26 cellular contexts compared by ENCODE assay signal in genomic region chr16:4215106-4215505, GRCh38. TPM values are rescaled to one million over a fixed set of nuclear protein-coding genes. Genes with fewer than 3 reads are reported as not detected.
DNase-seq lines count a peak whose midpoint lies in the region; ATAC-seq, FAIRE-seq and TF ChIP-seq lines count a peak whose summit lies in the region.
"Had no signal": no experiment of that assay in that cellular context is flagged by ENCODE, and none has a peak within 500 bp of the region (broad histone marks: within the 10 kb centered on the region; RNA-seq: fewer than 3 reads in every experiment).

No MANE protein-coding gene starts in this region.

- intact Hi-C loops in adrenal gland (cut with DNase I), result no loop called here

- TF ChIP-seq CTCF in HFFc6 (IDR thresholded peaks at IDR 0.05) (no peak), adrenal gland (IDR thresholded peaks at IDR 0.05) (no peak), hepatocyte (IDR thresholded peaks at IDR 0.05; ENCODE audit: poor library complexity) (no peak)

- 51 to 75% (median 64%) methylated on average over 2 of the region's 2 CpGs for WGBS in adrenal gland, 4 donors
- WGBS in hepatocyte (ENCODE audit: low lambda C conversion rate, missing lambda C conversion rate), result 98% methylated on average over 2 of the region's 2 CpGs
- 75 to 85% (median 83%) methylated on average over 2 of the region's 2 CpGs for WGBS in small intestine, 3 donors

- H3K4me1 Mint-ChIP-seq in HFFc6 (ENCODE audit: low read depth), result peaks cover 21% of the 10 kb centered on the region

- H3K4me3 Mint-ChIP-seq in HFFc6, result no peak overlapping the region
- H3K4me3 Mint-ChIP-seq: CD4-positive, alpha-beta T cell had no signal

- H3K4me1 ChIP-seq in adrenal gland (replicated peaks in 1 of 2) (peaks cover 15 to 18% of the 10 kb centered on the region in 2 donors), hepatocyte (ENCODE audit: insufficient read depth) (peaks cover 42% of the 10 kb centered on the region), small intestine (ENCODE audit: control insufficient read depth in 2 of 2, insufficient read depth in 1 of 2, low read depth in 1 of 2, low read length in 1 of 2) (peaks cover 0 to 6% of the 10 kb centered on the region in 2 donors)

- no peaks in the 10 kb centered on the region for H3K9me2 ChIP-seq in hepatocyte (replicated peaks; ENCODE audit: insufficient read depth)

- no peaks in the 10 kb centered on the region for H3K36me3 ChIP-seq in adrenal gland (replicated peaks in 1 of 2)
- H3K36me3 ChIP-seq in hepatocyte (replicated peaks; ENCODE audit: insufficient read depth, low read depth), result no peaks in the 10 kb centered on the region
- no peaks in the 10 kb centered on the region for H3K36me3 ChIP-seq in small intestine (ENCODE audit: control insufficient read depth in 2 of 2, insufficient read depth in 2 of 2, low read length in 2 of 2)
- H3K36me3 ChIP-seq: BLaER1 had no signal

- H3K9me3 ChIP-seq in adrenal gland (replicated peaks in 1 of 3) (no peaks in the 10 kb centered on the region), hepatocyte (ENCODE audit: low read depth) (no peaks in the 10 kb centered on the region), small intestine (ENCODE audit: control insufficient read depth, low read depth) (no peaks in the 10 kb centered on the region)
- H3K9me3 ChIP-seq: BLaER1 had no signal

- H3K27me3 ChIP-seq in adrenal gland (no peaks in the 10 kb centered on the region), hepatocyte (no peaks in the 10 kb centered on the region), small intestine (ENCODE audit: control insufficient read depth in 2 of 2, insufficient read depth in 2 of 2, low read length in 2 of 2) (no peaks in the 10 kb centered on the region)
- H3K27me3 ChIP-seq: BLaER1 had no signal

- no peak for ATAC-seq in GM19397 (IDR thresholded peaks at IDR 0.05; ENCODE audit: unreplicated experiment)
- no peak for ATAC-seq in HG03565 (IDR thresholded peaks at IDR 0.05; ENCODE audit: unreplicated experiment)
- ATAC-seq in HG02642 (IDR thresholded peaks at IDR 0.05; ENCODE audit: poor library complexity, unreplicated experiment), result no peak
- ATAC-seq: K562 had no signal

- H3K4me3 ChIP-seq in adrenal gland (no peak overlapping the region), hepatocyte (no peak overlapping the region), small intestine (ENCODE audit: low read depth in 1 of 2, low read length in 2 of 2) (no peak overlapping the region)
- H3K4me3 ChIP-seq: BLaER1, K562 had no signal

- FAIRE-seq in small intestine (lab: Jason Lieb, UNC), result no peak
- FAIRE-seq: G401.6, GM18507, RCC 7860 had no signal

- H3K4me2 ChIP-seq in hepatocyte, result no peak overlapping the region
- H3K4me2 ChIP-seq: BLaER1 had no signal

- no peaks in the 10 kb centered on the region for H3K79me2 ChIP-seq in hepatocyte

- H3K27me3 Mint-ChIP-seq in HFFc6 (ENCODE audit: insufficient read depth), result no peaks in the 10 kb centered on the region; the same call in 1 of the 2 replicates

- DNase-seq in HFFc6 (no peak), adrenal gland (peak in 6 of 7 donors; percentile 39 to 63 (median 58)), hepatocyte (ENCODE audit: low spot score) (no peak), small intestine (peak; percentile 65), substantia nigra (lab: John Stamatoyannopoulos, UW) (no peak)
- DNase-seq: ACHN; CD4-positive, alpha-beta T cell; COR-L47; MM.1S; NCI-H1048; NCI-H1417 treated with DMSO at 0.1 percent for 48 hours; NCI-H2029; NCI-H345; NCI-H524; SHP77 had no signal

- H4K20me1 ChIP-seq in hepatocyte (ENCODE audit: insufficient read depth, poor library complexity, severe bottlenecking), result no peaks in the 10 kb centered on the region
- H4K20me1 ChIP-seq: BLaER1 had no signal

- no peak overlapping the region for H2AFZ ChIP-seq in hepatocyte

- peak overlapping the region; percentile 95; the same call in 1 of the 2 replicates for H3K27ac Mint-ChIP-seq in HFFc6
- H3K27ac Mint-ChIP-seq: CD4-positive, alpha-beta T cell had no signal

- H3K27ac ChIP-seq in adrenal gland, result peak overlapping the region in 3 of 5 donors; percentile 51 to 87 (median 79)
- H3K27ac ChIP-seq in hepatocyte, result peak overlapping the region; percentile 74
- H3K27ac ChIP-seq in small intestine (ENCODE audit: low read depth in 1 of 2, low read length in 1 of 2), result peak overlapping the region; percentile 5
- no peak overlapping the region for H3K27ac ChIP-seq in substantia nigra (ENCODE audit: low read depth, low read length, poor library complexity, severe bottlenecking)
- H3K27ac ChIP-seq: BLaER1 had no signal

- no peaks in the 10 kb centered on the region for H3K36me3 Mint-ChIP-seq in HFFc6 (ENCODE audit: low read depth)

- no peaks in the 10 kb centered on the region for H3K9me3 Mint-ChIP-seq in HFFc6
- H3K9me3 Mint-ChIP-seq: CD4-positive, alpha-beta T cell had no signal

- TF ChIP-seq POLR2A in adrenal gland (IDR thresholded peaks at IDR 0.05), result no peak

RNA-seq across cellular contexts. Expression of gene SRL, which starts 26.8 kb away (rescaled TPM):
- not detected for total RNA-seq in HFFc6 (2021; fragmentation: NEBNext Ultra II Directional; extraction: Animal tissue kit (Norgen Biotek cat#: 25700))
- total RNA-seq in adrenal gland, result 1 to 10 TPM in 1 of 8 donors, under 1 TPM in 5, not detected in 2; 0.29 to 1.3 (median 0.53) TPM
- under 1 TPM; 0.24 to 0.57 (median 0.46) TPM for polyA plus RNA-seq in adrenal gland
- total RNA-seq in hepatocyte, result 1.1 and 1.2 TPM in 2 replicates
- 0.83 TPM in 1 of 2 replicates, not detected in the other for polyA plus RNA-seq in hepatocyte
- polyA plus RNA-seq in small intestine, result 1 to 10 TPM in 2 of 3 donors, under 1 TPM in 1; 0.45 to 3.2 (median 2.9) TPM
- total RNA-seq: CD4-positive, alpha-beta T cell; H4; K562; LHCN-M2; OCI-LY7 had no signal

RNA-seq across cellular contexts. Expression of gene TFAP4, which starts 57.7 kb away (rescaled TPM):
- 10 to 100 TPM in 3 of 6 experiments, 1 to 10 TPM in 3; 8.3 to 11.7 (median 10.1) TPM for total RNA-seq in HFFc6 (2021; fragmentation: NEBNext Ultra II Directional; extraction: Animal tissue kit (Norgen Biotek cat#: 25700))
- total RNA-seq in adrenal gland (10 to 100 TPM in 2 of 8 donors, 1 to 10 TPM in 6; 2.5 to 15.4 (median 6.4) TPM), hepatocyte (6.1 and 11.4 TPM in 2 replicates)
- polyA plus RNA-seq in adrenal gland (10 to 100 TPM in 1 of 3 donors, 1 to 10 TPM in 2; 3.3 to 10.3 (median 4.5) TPM), hepatocyte (3.1 and 4.2 TPM in 2 replicates), small intestine (10 to 100 TPM in 1 of 3 donors, 1 to 10 TPM in 2; 4.2 to 14.7 (median 5.4) TPM)

Comparison
In these comparisons a context has a peak if more than half of its experiments do, and no peak if none do; other contexts are left out.
1. DNase-seq: peak in adrenal gland (6 of 7) and small intestine (single experiment); none in HFFc6 (single experiment), hepatocyte (single experiment) and substantia nigra (0 of 49).